Comparison of ENCODE assay signal across 12 cellular contexts in genomic region chr1:52240592-52240991, GRCh38.
DNase-seq lines count a peak whose midpoint lies in the region; ATAC-seq, FAIRE-seq and TF ChIP-seq lines count a peak whose summit lies in the region.
"Had no signal": no experiment of that assay in that cellular context is flagged by ENCODE, and none has a peak within 500 bp of the region (broad histone marks: within the 10 kb centered on the region; RNA-seq: fewer than 3 reads in every experiment).

No MANE protein-coding gene starts in this region.

- H3K4me3 Mint-ChIP-seq in endodermal cell = no peak overlapping the region

- TF ChIP-seq CTCF in A673 (conservative IDR thresholded peaks at IDR 0.05; ENCODE audit: low read depth, low read length) (no peak), endodermal cell (conservative IDR thresholded peaks at IDR 0.05) (no peak), esophagus muscularis mucosa (IDR thresholded peaks at IDR 0.05) (no peak)

- H3K27ac ChIP-seq in A673 (ENCODE audit: low read depth, low read length, poor library complexity, severe bottlenecking) (no peak overlapping the region), endodermal cell (ENCODE audit: low read depth, low read length) (no peak overlapping the region), esophagus muscularis mucosa (replicated peaks in 1 of 4) (no peak overlapping the region)

- no TSS peak for BruUV-seq in A673 (replicated peaks; lab: Mats Ljungman, UMichigan)

- H3K4me1 Mint-ChIP-seq in endodermal cell = peaks cover 25% of the 10 kb centered on the region

- intact Hi-C loops in A673 (cut with micrococcal nuclease; ENCODE audit: unreplicated experiment) (no loop called here), esophagus muscularis mucosa (cut with DNase I) (no loop called here)

- 65 to 66% methylated on average over 3 to 4 of the region's 4 CpGs for WGBS in endodermal cell (ENCODE audit: insufficient coverage in 1 of 2, insufficient read length in 1 of 2), 2 experiments
- WGBS in esophagus muscularis mucosa = 59% methylated on average over 4 of the region's 4 CpGs

- H3K9ac ChIP-seq in endodermal cell (ENCODE audit: extremely low read depth, low read length, poor library complexity, severe bottlenecking) = no peak overlapping the region

- POLR2A ChIA-PET in A673 (lab: Charles Lee; ENCODE audit: low non-redundant PET) = no interaction called here

- H3K4me3 ChIP-seq in A673 (ENCODE audit: low read depth, low read length, poor library complexity, severe bottlenecking) = no peak overlapping the region
- H3K4me3 ChIP-seq in endodermal cell (ENCODE audit: low read length) = no peak overlapping the region
- no peak overlapping the region for H3K4me3 ChIP-seq in esophagus muscularis mucosa

- H3K27ac Mint-ChIP-seq in endodermal cell = peak overlapping the region; percentile 33

- H3K4me1 ChIP-seq in A673 (ENCODE audit: insufficient read depth, low read length, poor library complexity, severe bottlenecking) = peaks cover 9% of the 10 kb centered on the region
- H3K4me1 ChIP-seq in endodermal cell (ENCODE audit: control insufficient read depth, insufficient read depth, low read length) = peaks cover 16% of the 10 kb centered on the region
- H3K4me1 ChIP-seq in esophagus muscularis mucosa = peaks cover 0 to 24% (median 17%) of the 10 kb centered on the region in 4 donors

- ATAC-seq in GM21717 (IDR thresholded peaks at IDR 0.05; ENCODE audit: unreplicated experiment) = no peak

- CTCF ChIA-PET in A673 (lab: Charles Lee) = no interaction called here

- H3K9me3 ChIP-seq in A673 (ENCODE audit: low read depth, low read length, poor library complexity, severe bottlenecking) (no peaks in the 10 kb centered on the region), endodermal cell (ENCODE audit: control insufficient read depth, low read length) (no peaks in the 10 kb centered on the region), esophagus muscularis mucosa (no peaks in the 10 kb centered on the region)

- H3K36me3 ChIP-seq in A673 (ENCODE audit: insufficient read depth, low read length, poor library complexity, severe bottlenecking) (no peaks in the 10 kb centered on the region), endodermal cell (ENCODE audit: control insufficient read depth, insufficient read depth, low read length) (no peaks in the 10 kb centered on the region), esophagus muscularis mucosa (peaks cover 0 to 6% (median 2%) of the 10 kb centered on the region in 4 donors)

- DNase-seq in A673 (ENCODE audit: low spot score) (peak; percentile 50), GM19239 (ENCODE audit: insufficient read length, low spot score) (no peak), OCI-M1 (lab: John Stamatoyannopoulos, UW) (peak; percentile 37), endodermal cell (no peak), cerebellar nuclear complex (lab: John Stamatoyannopoulos, UW) (no peak), esophagus muscularis mucosa (ENCODE audit: extremely low spot score) (no peak), COR-L47 (lab: John Stamatoyannopoulos, UW) (no peak)
- DNase-seq: NCI-H146, NCI-H2227 treated with DMSO at 0.1 percent for 48 hours, NCI-H526, SHP77 treated with DMSO at 0.1 percent for 48 hours had no signal

- TF ChIP-seq EP300 in esophagus muscularis mucosa (IDR thresholded peaks at IDR 0.05) = no peak

- H3K36me3 Mint-ChIP-seq in endodermal cell (ENCODE audit: low read depth) = no peaks in the 10 kb centered on the region

- no peaks in the 10 kb centered on the region for H3K27me3 Mint-ChIP-seq in endodermal cell (ENCODE audit: insufficient read depth)

- no peaks in the 10 kb centered on the region for H3K27me3 ChIP-seq in A673 (replicated peaks; ENCODE audit: insufficient read depth, low read depth, low read length, poor library complexity)
- no peaks in the 10 kb centered on the region for H3K27me3 ChIP-seq in endodermal cell (ENCODE audit: control insufficient read depth, insufficient read depth, low read length, poor library complexity, severe bottlenecking)
- no peaks in the 10 kb centered on the region for H3K27me3 ChIP-seq in esophagus muscularis mucosa

- H3K9me3 Mint-ChIP-seq in endodermal cell = no peaks in the 10 kb centered on the region

- FAIRE-seq in GM19239 (lab: Jason Lieb, UNC) = peak; percentile 21

- no peak for TF ChIP-seq POLR2A in esophagus muscularis mucosa (IDR thresholded peaks at IDR 0.05; ENCODE audit: low read depth)

Comparison
In these comparisons a context has a peak if more than half of its experiments do, and no peak if none do; other contexts are left out.
1. DNase-seq: peak in A673 (single experiment) and OCI-M1 (single experiment); none in GM19239 (single experiment), endodermal cell (single experiment), cerebellar nuclear complex (0 of 2), esophagus muscularis mucosa (single experiment) and COR-L47 (single experiment).